ENCODE assay signal across 11 cellular contexts in genomic region chr15:92638709-92639365, GRCh38. TPM values are rescaled to one million over a fixed set of nuclear protein-coding genes. Genes with fewer than 3 reads are reported as not detected.
DNase-seq lines count a peak whose midpoint lies in the region; ATAC-seq and TF ChIP-seq lines count a peak whose summit lies in the region.
"Had no signal": no experiment of that assay in that cellular context is flagged by ENCODE, and none has a peak within 500 bp of the region (broad histone marks: within the 10 kb centered on the region; RNA-seq: fewer than 3 reads in every experiment).

No MANE protein-coding gene starts in this region.

- no peaks in the 10 kb centered on the region for H3K9me2 ChIP-seq in hepatocyte (replicated peaks; ENCODE audit: insufficient read depth)

- H3K27me3 ChIP-seq in hepatocyte (no peaks in the 10 kb centered on the region), gastrocnemius medialis (no peaks in the 10 kb centered on the region)

- intact Hi-C loops in gastrocnemius medialis (cut with DNase I; ENCODE audit: low total_unique reads), result no loop called here

- in situ Hi-C loops in gastrocnemius medialis (cut with MboI; ENCODE audit: low sequenced_read_pairs in 4 of 4), result no loop called here

- no peak for TF ChIP-seq POLR2A in gastrocnemius medialis (IDR thresholded peaks at IDR 0.05)

- H3K4me3 ChIP-seq in hepatocyte, result no peak overlapping the region
- no peak overlapping the region for H3K4me3 ChIP-seq in gastrocnemius medialis

- WGBS in hepatocyte (ENCODE audit: low lambda C conversion rate, missing lambda C conversion rate), result 87% methylated on average over 15 of the region's 15 CpGs

- H3K79me2 ChIP-seq in hepatocyte, result peaks cover 77% of the 10 kb centered on the region

- H3K4me1 ChIP-seq in hepatocyte (ENCODE audit: insufficient read depth) (peaks cover 24% of the 10 kb centered on the region), gastrocnemius medialis (peaks cover 13 to 18% of the 10 kb centered on the region in 2 donors)

- H3K36me3 ChIP-seq in hepatocyte (replicated peaks; ENCODE audit: insufficient read depth, low read depth), result no peaks in the 10 kb centered on the region
- H3K36me3 ChIP-seq in gastrocnemius medialis, result no peaks in the 10 kb centered on the region

- H3K4me2 ChIP-seq in hepatocyte, result peak overlapping the region; percentile 23
- H3K4me2 ChIP-seq: KMS-11 had no signal

- ATAC-seq in gastrocnemius medialis, result no peak
- ATAC-seq: natural killer cell treated with Interleukin-12 subunit alpha and Interleukin-12 subunit beta and Interleukin-15 and Interleukin-18, amount 100 ng/mL, for 72 hours; stimulated activated naive CD8-positive, alpha-beta T cell treated with anti-CD3 and anti-CD28 coated beads, Interleukin-15, amount 100 ng/mL, for 72 hours had no signal

- H3K27ac ChIP-seq in hepatocyte (peak overlapping the region; percentile 95), gastrocnemius medialis (peak overlapping the region; percentile 41 to 74 (median 68))
- H3K27ac ChIP-seq: KMS-11 had no signal

- DNase-seq in DMS79 treated with DMSO at 0.1 percent for 48 hours (lab: John Stamatoyannopoulos, UW) (peak; percentile 33), NCI-H345 treated with DMSO at 0.1 percent for 48 hours (lab: John Stamatoyannopoulos, UW; ENCODE audit: unreplicated experiment) (peak; percentile 13), hepatocyte (ENCODE audit: low spot score) (no peak), gastrocnemius medialis (no peak), NCI-H526 treated with DMSO at 0.1 percent for 48 hours (lab: John Stamatoyannopoulos, UW) (no peak), T-helper 1 cell (no peak)
- DNase-seq in activated effector memory CD4-positive, alpha-beta T cell treated with Interleukin-2 at 50 U/mL for 16 hours, result no peak
- DNase-seq: EL; stimulated activated naive CD8-positive, alpha-beta T cell treated with anti-CD3 and anti-CD28 coated beads, Interleukin-15, amount 100 ng/mL, for 72 hours had no signal

- H3K9me3 ChIP-seq in hepatocyte (ENCODE audit: low read depth) (no peaks in the 10 kb centered on the region), gastrocnemius medialis (no peaks in the 10 kb centered on the region)

- H4K20me1 ChIP-seq in hepatocyte (ENCODE audit: insufficient read depth, poor library complexity, severe bottlenecking), result no peaks in the 10 kb centered on the region

- TF ChIP-seq CTCF in hepatocyte (IDR thresholded peaks at IDR 0.05; ENCODE audit: poor library complexity), result no peak
- no peak for TF ChIP-seq CTCF in gastrocnemius medialis (IDR thresholded peaks at IDR 0.05 in 4 of 5, conservative IDR thresholded peaks at IDR 0.05 in 1 of 5)

- no peak overlapping the region for H2AFZ ChIP-seq in hepatocyte

RNA-seq across cellular contexts. Expression of gene FAM174B, which starts 16.7 kb away (rescaled TPM):
- total RNA-seq in hepatocyte (17.0 and 17.8 TPM in 2 replicates), gastrocnemius medialis (10 to 100 TPM in 3 of 4 donors, 1 to 10 TPM in 1; 7.6 to 22.5 (median 11.6) TPM)
- 29.6 and 34.9 TPM in 2 replicates for polyA plus RNA-seq in hepatocyte

Comparison
In these comparisons a context has a peak if more than half of its experiments do, and no peak if none do; other contexts are left out.
1. DNase-seq: peak in DMS79 treated with DMSO at 0.1 percent for 48 hours (single experiment) and NCI-H345 treated with DMSO at 0.1 percent for 48 hours (single experiment); none in hepatocyte (single experiment), gastrocnemius medialis (0 of 2), NCI-H526 treated with DMSO at 0.1 percent for 48 hours (single experiment), T-helper 1 cell (0 of 5) and activated effector memory CD4-positive, alpha-beta T cell treated with Interleukin-2 at 50 U/mL for 16 hours (single experiment).